Comparison of ENCODE assay signal across 18 cellular contexts in genomic region chr16:84722068-84722467, GRCh38. TPM values are rescaled to one million over a fixed set of nuclear protein-coding genes. Genes with fewer than 3 reads are reported as not detected.
A peak's percentile ranks its signal among the peaks of the same experiment; 100 is the strongest.
DNase-seq lines count a peak whose midpoint lies in the region; ATAC-seq and TF ChIP-seq lines count a peak whose summit lies in the region.
"Had no signal": no experiment of that assay in that cellular context is flagged by ENCODE, and none has a peak within 500 bp of the region (broad histone marks: within the 10 kb centered on the region; RNA-seq: fewer than 3 reads in every experiment).

No MANE protein-coding gene starts in this region.

- H3K36me3 Mint-ChIP-seq in activated T-cell treated with anti-CD3 and anti-CD28 coated beads, Interleukin-2, amount 50 U/mL, for 24 hours (ENCODE audit: low read depth), result peaks cover 46% of the 10 kb centered on the region
- peaks cover 10% of the 10 kb centered on the region for H3K36me3 Mint-ChIP-seq in activated T-cell treated with anti-CD3 and anti-CD28 coated beads, Interleukin-2, amount 50 U/mL, for 4 hours (ENCODE audit: insufficient read depth)
- peaks cover 27% of the 10 kb centered on the region for H3K36me3 Mint-ChIP-seq in type B pancreatic cell

- no peaks in the 10 kb centered on the region for H3K27me3 ChIP-seq in mesendoderm (ENCODE audit: insufficient read depth, low read length, poor library complexity)
- H3K27me3 ChIP-seq: SJCRH30 had no signal

- peaks cover 84% of the 10 kb centered on the region for H3K79me2 ChIP-seq in mesendoderm (ENCODE audit: control insufficient read depth, insufficient read depth, low read length)

- H4K5ac ChIP-seq in mesendoderm (ENCODE audit: low read length), result no peak overlapping the region

- peak overlapping the region; percentile 69 for H3K27ac Mint-ChIP-seq in activated T-cell treated with anti-CD3 and anti-CD28 coated beads, Interleukin-2, amount 50 U/mL, for 24 hours
- H3K27ac Mint-ChIP-seq in type B pancreatic cell, result peak overlapping the region; percentile 37

- ATAC-seq in activated T-cell treated with anti-CD3 and anti-CD28 coated beads, Interleukin-2, amount 50 U/mL, for 4 hours, result no peak

- no CpG with 5 or more reads among the region's 1 CpG for WGBS in mesendoderm (ENCODE audit: extremely low coverage, insufficient coverage, low lambda C conversion rate)

- H3K4me3 ChIP-seq in HEK293 (ENCODE audit: low read depth, low read length) (no peak overlapping the region), mesendoderm (ENCODE audit: low read length) (no peak overlapping the region)
- H3K4me3 ChIP-seq: HAP-1, PC-9, SJCRH30 had no signal

- DNase-seq in activated T-cell treated with anti-CD3 and anti-CD28 coated beads, Interleukin-2, amount 50 U/mL, for 24 hours, result no peak
- no peak for DNase-seq in activated T-cell treated with anti-CD3 and anti-CD28 coated beads, Interleukin-2, amount 50 U/mL, for 4 hours
- DNase-seq in mesendoderm, result no peak
- no peak for DNase-seq in type B pancreatic cell (ENCODE audit: extremely low spot score, unreplicated experiment)
- no peak for DNase-seq in hypothalamus (lab: John Stamatoyannopoulos, UW)
- no peak for DNase-seq in NCI-H446 treated with DMSO at 0.1 percent for 48 hours (lab: John Stamatoyannopoulos, UW)
- no peak for DNase-seq in nucleus accumbens (lab: John Stamatoyannopoulos, UW)
- DNase-seq: 8988T, C1 segment of cervical spinal cord, NCI-H1417 treated with DMSO at 0.1 percent for 48 hours, NCI-H2081, NCI-H510A, NCI-H82, PC-9, SJCRH30 had no signal

- no peak overlapping the region for H3K23ac ChIP-seq in mesendoderm (ENCODE audit: low read length)

- H3K27me3 Mint-ChIP-seq in activated T-cell treated with anti-CD3 and anti-CD28 coated beads, Interleukin-2, amount 50 U/mL, for 24 hours, result no peaks in the 10 kb centered on the region
- no peaks in the 10 kb centered on the region for H3K27me3 Mint-ChIP-seq in activated T-cell treated with anti-CD3 and anti-CD28 coated beads, Interleukin-2, amount 50 U/mL, for 4 hours (ENCODE audit: low read depth)
- no peaks in the 10 kb centered on the region for H3K27me3 Mint-ChIP-seq in type B pancreatic cell

- POLR2A ChIA-PET in HEK293 (lab: Yijun Ruan, JAX), result no interaction called here

- no peaks in the 10 kb centered on the region for H3K9me3 ChIP-seq in HEK293 (ENCODE audit: control insufficient read depth, insufficient read depth, low read depth, low read length)
- H3K9me3 ChIP-seq: HAP-1, SJCRH30 had no signal

- H3K79me1 ChIP-seq in mesendoderm (ENCODE audit: low read length), result peaks cover 12% of the 10 kb centered on the region

- no peak overlapping the region for H2AK5ac ChIP-seq in mesendoderm (ENCODE audit: low read length)

- no peak overlapping the region for H3K4ac ChIP-seq in mesendoderm (ENCODE audit: low read depth, low read length)

- peaks cover 82% of the 10 kb centered on the region for H3K4me1 Mint-ChIP-seq in activated T-cell treated with anti-CD3 and anti-CD28 coated beads, Interleukin-2, amount 50 U/mL, for 24 hours (ENCODE audit: low read depth)
- H3K4me1 Mint-ChIP-seq in activated T-cell treated with anti-CD3 and anti-CD28 coated beads, Interleukin-2, amount 50 U/mL, for 4 hours (ENCODE audit: low read depth), result peaks cover 77% of the 10 kb centered on the region
- H3K4me1 Mint-ChIP-seq in type B pancreatic cell (ENCODE audit: unreplicated experiment), result peaks cover 58% of the 10 kb centered on the region

- H3K4me2 ChIP-seq in mesendoderm (ENCODE audit: low read length), result no peak overlapping the region
- H3K4me2 ChIP-seq: PC-9 had no signal

- no peak overlapping the region for H2BK15ac ChIP-seq in mesendoderm (replicated peaks; ENCODE audit: low read depth)

- no peaks in the 10 kb centered on the region for H3K9me3 Mint-ChIP-seq in activated T-cell treated with anti-CD3 and anti-CD28 coated beads, Interleukin-2, amount 50 U/mL, for 24 hours
- H3K9me3 Mint-ChIP-seq in activated T-cell treated with anti-CD3 and anti-CD28 coated beads, Interleukin-2, amount 50 U/mL, for 4 hours, result no peaks in the 10 kb centered on the region
- no peaks in the 10 kb centered on the region for H3K9me3 Mint-ChIP-seq in type B pancreatic cell

- no peak overlapping the region for H3K27ac ChIP-seq in HEK293 (ENCODE audit: extremely low read depth, low read depth, low read length)
- H3K27ac ChIP-seq in mesendoderm (ENCODE audit: low read depth, low read length), result no peak overlapping the region
- H3K27ac ChIP-seq: HL-60, PC-9, SJCRH30 had no signal

- TF ChIP-seq CTCF in HEK293 (tag by site-specific recombination; IDR thresholded peaks at IDR 0.05) (no peak), type B pancreatic cell (conservative IDR thresholded peaks at IDR 0.05) (no peak)

- H4K8ac ChIP-seq in mesendoderm (ENCODE audit: low read depth, low read length), result peak overlapping the region; percentile 81

- no peak overlapping the region for H3K18ac ChIP-seq in mesendoderm (ENCODE audit: low read length)

- H3K56ac ChIP-seq in mesendoderm (ENCODE audit: low read length), result no peak overlapping the region

- H3K9ac ChIP-seq in mesendoderm (ENCODE audit: low read length), result no peak overlapping the region

- CTCF ChIA-PET in HEK293 (lab: Yijun Ruan, JAX), result no interaction called here

- H3K36me3 ChIP-seq in HEK293 (ENCODE audit: control insufficient read depth in 2 of 2, insufficient read depth in 1 of 2, low read length in 2 of 2), result peaks cover 5% of the 10 kb centered on the region in 2 experiments; a peak in 2 of 3 replicates
- no peaks in the 10 kb centered on the region for H3K36me3 ChIP-seq in mesendoderm (ENCODE audit: control insufficient read depth, insufficient read depth, low read length)
- H3K36me3 ChIP-seq: SJCRH30 had no signal

- no peak overlapping the region for H2BK5ac ChIP-seq in mesendoderm (ENCODE audit: low read length)

- H3K4me1 ChIP-seq in HEK293 (ENCODE audit: control insufficient read depth, insufficient read depth, low read length), result peaks cover 36% of the 10 kb centered on the region
- peaks cover 17% of the 10 kb centered on the region for H3K4me1 ChIP-seq in mesendoderm (ENCODE audit: control insufficient read depth, low read depth, low read length)
- H3K4me1 ChIP-seq: SJCRH30 had no signal

- no peak overlapping the region for H3K4me3 Mint-ChIP-seq in activated T-cell treated with anti-CD3 and anti-CD28 coated beads, Interleukin-2, amount 50 U/mL, for 24 hours
- no peak overlapping the region for H3K4me3 Mint-ChIP-seq in activated T-cell treated with anti-CD3 and anti-CD28 coated beads, Interleukin-2, amount 50 U/mL, for 4 hours
- no peak overlapping the region for H3K4me3 Mint-ChIP-seq in type B pancreatic cell

- no peak overlapping the region for H2BK120ac ChIP-seq in mesendoderm (ENCODE audit: low read depth, low read length)

TF ChIP-seq in HEK293, 187 proteins besides CTCF, POLR2A, EP300 and RAD21:
- TF ChIP-seq ZNF843 (tag by site-specific recombination; IDR thresholded peaks at IDR 0.05) (no peak), ZNF146 (tag by site-specific recombination; IDR thresholded peaks at IDR 0.05) (peak; percentile 87), MZF1 (tag by site-specific recombination; IDR thresholded peaks at IDR 0.05; ENCODE audit: borderline replicate concordance) (peak; percentile 58; the same call in 1 of the 2 replicates)
TF ChIP-seq in HEK293: peak in this region for 2.

RNA-seq across cellular contexts. Expression of gene USP10, which starts 22.3 kb away (rescaled TPM):
- 100 to 1,000 TPM; 118 to 142 (median 135) TPM for total RNA-seq in activated T-cell treated with anti-CD3 and anti-CD28 coated beads, Interleukin-2, amount 50 U/mL, for 4 hours
- polyA plus RNA-seq in mesendoderm (2013, experiment 1 of 2), result 157 TPM
- 159 TPM for polyA plus RNA-seq in mesendoderm (2013, experiment 2 of 2)
- 97.7 and 110 TPM in 2 replicates for total RNA-seq in type B pancreatic cell (ENCODE audit: low replicate concordance)
